In the genomic region with DNA sequence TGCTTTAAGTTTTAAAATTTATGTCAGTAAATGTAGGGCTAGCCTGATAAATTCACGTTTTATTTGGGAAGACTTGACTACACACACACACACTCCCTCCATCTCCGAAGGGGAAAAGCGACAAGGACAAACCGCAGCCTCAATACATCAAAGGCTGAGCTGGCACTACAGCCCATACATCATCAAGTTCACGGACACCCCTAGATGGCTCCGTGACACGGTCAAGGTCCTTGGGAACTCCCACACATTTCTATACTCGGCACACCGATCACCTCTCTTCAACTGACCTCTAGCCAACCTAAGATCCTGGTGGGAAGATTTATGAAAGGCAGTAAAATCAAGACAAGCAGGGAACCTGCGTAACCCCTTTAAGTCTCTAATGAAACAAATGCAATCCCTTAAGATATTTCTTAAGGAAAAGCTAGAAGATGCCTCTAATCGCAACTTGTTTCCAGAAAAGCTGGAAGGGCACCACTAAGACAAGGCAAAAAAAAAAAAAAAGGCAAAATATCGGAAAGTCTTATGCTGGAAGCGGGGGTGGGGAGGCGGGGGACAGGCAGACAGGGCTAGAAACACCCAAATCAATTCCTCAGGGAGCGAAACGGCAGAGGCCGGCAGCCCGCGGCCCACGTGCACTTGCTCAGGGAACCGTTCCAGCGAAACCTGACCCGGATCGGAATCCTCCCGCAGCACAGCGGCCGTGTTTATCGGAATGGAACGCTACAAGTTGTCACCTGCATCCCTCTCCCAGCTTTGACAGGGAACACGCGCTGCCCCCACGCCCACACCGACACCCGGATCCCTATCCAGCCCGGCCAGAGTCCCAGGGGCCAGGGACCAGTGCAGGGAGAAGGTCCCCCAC, we compare ENCODE assay signal across 8 cellular contexts. TPM values are rescaled to one million over a fixed set of nuclear protein-coding genes. Genes with fewer than 3 reads are reported as not detected.
DNase-seq lines count a peak whose midpoint lies in the region; ATAC-seq and TF ChIP-seq lines count a peak whose summit lies in the region.

No MANE protein-coding gene starts in this region.

- TF ChIP-seq CTCF in 22Rv1 (IDR thresholded peaks at IDR 0.05) = no peak
- no peak for TF ChIP-seq CTCF in GM20000 (IDR thresholded peaks at IDR 0.05; ENCODE audit: extremely low read depth, missing control alignments)
- TF ChIP-seq CTCF in left ventricle myocardium inferior (IDR thresholded peaks at IDR 0.05; ENCODE audit: borderline replicate concordance) = no peak
- TF ChIP-seq CTCF in parathyroid adenoma (IDR thresholded peaks at IDR 0.05) = no peak

- H3K27ac ChIP-seq in 22Rv1 = peak overlapping the region; percentile 61; the same call in 1 of the 2 replicates
- no peak overlapping the region for H3K27ac ChIP-seq in left ventricle myocardium inferior (replicated peaks)
- no peak overlapping the region for H3K27ac ChIP-seq in parathyroid adenoma

- H3K4me3 ChIP-seq in left ventricle myocardium inferior (peak overlapping the region; percentile 68), parathyroid adenoma (ENCODE audit: low read depth, low read length) (no peak overlapping the region)

- no peaks in the 10 kb centered on the region for H3K9me3 ChIP-seq in left ventricle myocardium inferior (replicated peaks)
- H3K9me3 ChIP-seq in parathyroid adenoma (ENCODE audit: control insufficient read depth, low read length) = no peaks in the 10 kb centered on the region

- no peak overlapping the region for H2AFZ ChIP-seq in parathyroid adenoma

- peak overlapping the region; percentile 64 for H3K4me2 ChIP-seq in parathyroid adenoma (ENCODE audit: low read length)

- H3K36me3 ChIP-seq in left ventricle myocardium inferior (no peaks in the 10 kb centered on the region), parathyroid adenoma (ENCODE audit: control insufficient read depth, insufficient read depth, low read length) (no peaks in the 10 kb centered on the region)

- ATAC-seq in GM19452 (IDR thresholded peaks at IDR 0.05; ENCODE audit: unreplicated experiment) = no peak

- intact Hi-C loops in left ventricle myocardium inferior (cut with micrococcal nuclease) = no loop called here

- H3K27me3 ChIP-seq in left ventricle myocardium inferior (ENCODE audit: low read depth) (peaks cover 80% of the 10 kb centered on the region), parathyroid adenoma (ENCODE audit: control insufficient read depth, insufficient read depth, low read length) (no peaks in the 10 kb centered on the region)

- H3K4me1 ChIP-seq in left ventricle myocardium inferior (peaks cover 27% of the 10 kb centered on the region), parathyroid adenoma (no peaks in the 10 kb centered on the region)

- H3K9ac ChIP-seq in parathyroid adenoma = no peak overlapping the region

- H3K79me2 ChIP-seq in parathyroid adenoma = no peaks in the 10 kb centered on the region

- DNase-seq in GM20000 (ENCODE audit: low spot score) (peak; percentile 31), left ventricle myocardium inferior (peak; percentile 23), cortex of kidney (lab: John Stamatoyannopoulos, UW) (no peak)
- DNase-seq in activated CD8-positive, alpha-beta memory T cell treated with anti-CD3 and anti-CD28 coated beads, Interleukin-2, amount 50 U/mL, for 48 hours = peak; percentile 47
- no peak for DNase-seq in effector CD4-positive, alpha-beta T cell

RNA-seq across cellular contexts. Expression of a gene that starts 1.5 kb away (rescaled TPM):
- total RNA-seq in left ventricle myocardium inferior = 0.16 TPM

Comparison
In these comparisons a context has a peak if more than half of its experiments do, and no peak if none do; other contexts are left out.
1. DNase-seq: peak in GM20000 (single experiment), activated CD8-positive, alpha-beta memory T cell treated with anti-CD3 and anti-CD28 coated beads, Interleukin-2, amount 50 U/mL, for 48 hours (single experiment) and left ventricle myocardium inferior (single experiment); none in effector CD4-positive, alpha-beta T cell (single experiment) and cortex of kidney (single experiment).